8 cellular contexts compared by ENCODE assay signal in the genomic region with DNA sequence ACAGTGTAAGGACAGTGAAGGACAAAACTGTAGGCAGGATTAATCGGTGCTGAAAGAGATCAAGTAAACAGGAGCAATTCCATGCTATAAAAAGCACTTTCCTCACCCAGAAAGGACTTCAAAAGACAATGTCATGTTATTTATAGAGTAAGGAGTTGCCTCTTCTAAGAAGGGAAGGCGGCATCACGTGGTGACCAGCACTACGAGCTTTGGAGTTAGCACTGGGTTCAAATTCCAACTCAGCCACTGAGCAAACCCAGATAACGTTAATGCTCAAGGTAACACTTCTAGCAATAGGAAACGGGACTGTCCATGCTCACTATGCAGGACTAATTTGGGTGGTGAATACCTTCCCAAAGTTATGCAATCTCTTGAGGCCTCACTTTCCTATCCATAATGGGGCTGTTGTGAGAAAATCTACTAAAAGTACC. TPM values are rescaled to one million over a fixed set of nuclear protein-coding genes. Genes with fewer than 3 reads are reported as not detected.
DNase-seq lines count a peak whose midpoint lies in the region; ATAC-seq and TF ChIP-seq lines count a peak whose summit lies in the region.

No MANE protein-coding gene starts in this region.

- no peaks in the 10 kb centered on the region for H3K9me3 Mint-ChIP-seq in activated naive CD4-positive, alpha-beta T cell treated with anti-CD3 and anti-CD28 coated beads for 36 hours
- H3K9me3 Mint-ChIP-seq in type B pancreatic cell, result peaks cover 5% of the 10 kb centered on the region

- intact Hi-C loops in activated naive CD4-positive, alpha-beta T cell treated with anti-CD3 and anti-CD28 coated beads for 36 hours (cut with micrococcal nuclease), result loop anchor here (1.0 to 10.0 kb wide), 4 partner anchors 160 to 1229 kb away; a partner anchor contains a TSS
- intact Hi-C loops in left lung (cut with DNase I), result no loop called here

- H3K27me3 Mint-ChIP-seq in activated naive CD4-positive, alpha-beta T cell treated with anti-CD3 and anti-CD28 coated beads for 36 hours (ENCODE audit: low read depth), result peaks cover 4% of the 10 kb centered on the region
- no peaks in the 10 kb centered on the region for H3K27me3 Mint-ChIP-seq in type B pancreatic cell

- DNase-seq in activated naive CD4-positive, alpha-beta T cell treated with anti-CD3 and anti-CD28 coated beads for 36 hours, result no peak
- DNase-seq in activated naive CD4-positive, alpha-beta T cell treated with Interleukin-2 at 50 U/mL for 16 hours, result no peak
- DNase-seq in left lung (peak in 1 of 2 donors; percentile 40), type B pancreatic cell (ENCODE audit: extremely low spot score, unreplicated experiment) (no peak), NOMO-1 treated with DMSO at 0.1 percent for 48 hours (lab: John Stamatoyannopoulos, UW; ENCODE audit: unreplicated experiment) (no peak), NCI-H2196 (lab: John Stamatoyannopoulos, UW; ENCODE audit: unreplicated experiment) (no peak)

- H3K4me3 ChIP-seq in left lung, result peak overlapping the region in 1 of 2 donors; percentile 90

- ATAC-seq in left lung (no peak), GM18520 (IDR thresholded peaks at IDR 0.05; ENCODE audit: unreplicated experiment) (no peak)

- H3K27ac ChIP-seq in angular gyrus (ENCODE audit: low read depth, low read length) (peak overlapping the region; percentile 81), left lung (peak overlapping the region; percentile 79 to 91)

- H3K9me3 ChIP-seq in left lung, result no peaks in the 10 kb centered on the region

- H3K4me3 Mint-ChIP-seq in activated naive CD4-positive, alpha-beta T cell treated with anti-CD3 and anti-CD28 coated beads for 36 hours, result no peak overlapping the region
- no peak overlapping the region for H3K4me3 Mint-ChIP-seq in type B pancreatic cell

- H3K4me1 Mint-ChIP-seq in activated naive CD4-positive, alpha-beta T cell treated with anti-CD3 and anti-CD28 coated beads for 36 hours (ENCODE audit: low read depth), result peaks cover 8% of the 10 kb centered on the region
- peaks cover 24% of the 10 kb centered on the region for H3K4me1 Mint-ChIP-seq in type B pancreatic cell (ENCODE audit: unreplicated experiment)

- no peaks in the 10 kb centered on the region for H3K36me3 Mint-ChIP-seq in activated naive CD4-positive, alpha-beta T cell treated with anti-CD3 and anti-CD28 coated beads for 36 hours (ENCODE audit: low read depth)
- no peaks in the 10 kb centered on the region for H3K36me3 Mint-ChIP-seq in type B pancreatic cell

- peaks cover 0 to 9% of the 10 kb centered on the region in 2 donors for H3K4me1 ChIP-seq in left lung

- H3K27ac Mint-ChIP-seq in activated naive CD4-positive, alpha-beta T cell treated with anti-CD3 and anti-CD28 coated beads for 36 hours, result peak overlapping the region; percentile 14
- peak overlapping the region; percentile 97 for H3K27ac Mint-ChIP-seq in type B pancreatic cell

- peaks cover 0 to 18% of the 10 kb centered on the region in 2 donors for H3K27me3 ChIP-seq in left lung

- no peaks in the 10 kb centered on the region for H3K36me3 ChIP-seq in left lung

- TF ChIP-seq CTCF in left lung (IDR thresholded peaks at IDR 0.05), result no peak
- TF ChIP-seq CTCF in type B pancreatic cell (conservative IDR thresholded peaks at IDR 0.05), result no peak

- CTCF ChIA-PET in activated naive CD4-positive, alpha-beta T cell treated with anti-CD3 and anti-CD28 coated beads for 36 hours (lab: Charles Lee), result no interaction called here

RNA-seq across cellular contexts. Expression of a gene that starts 0.7 kb away (rescaled TPM):
- 1 to 10 TPM; 1.6 to 2.2 TPM for total RNA-seq in activated naive CD4-positive, alpha-beta T cell treated with anti-CD3 and anti-CD28 coated beads for 36 hours
- total RNA-seq in left lung (10 to 100 TPM in 1 of 2 donors, 1 to 10 TPM in 1; 9.4 to 12.8 TPM), type B pancreatic cell (ENCODE audit: low replicate concordance) (32.5 and 33.5 TPM in 2 replicates)

RNA-seq across cellular contexts. Expression of a gene that starts 55.6 kb away (rescaled TPM):
- total RNA-seq in activated naive CD4-positive, alpha-beta T cell treated with anti-CD3 and anti-CD28 coated beads for 36 hours, result 10 to 100 TPM; 67.2 to 70.3 TPM
- total RNA-seq in left lung, result 10 to 100 TPM in 1 of 2 donors, 1 to 10 TPM in 1; 10.0 to 10.9 TPM
- total RNA-seq in type B pancreatic cell (ENCODE audit: low replicate concordance), result 21.3 and 36.9 TPM in 2 replicates
